In the genomic region with DNA sequence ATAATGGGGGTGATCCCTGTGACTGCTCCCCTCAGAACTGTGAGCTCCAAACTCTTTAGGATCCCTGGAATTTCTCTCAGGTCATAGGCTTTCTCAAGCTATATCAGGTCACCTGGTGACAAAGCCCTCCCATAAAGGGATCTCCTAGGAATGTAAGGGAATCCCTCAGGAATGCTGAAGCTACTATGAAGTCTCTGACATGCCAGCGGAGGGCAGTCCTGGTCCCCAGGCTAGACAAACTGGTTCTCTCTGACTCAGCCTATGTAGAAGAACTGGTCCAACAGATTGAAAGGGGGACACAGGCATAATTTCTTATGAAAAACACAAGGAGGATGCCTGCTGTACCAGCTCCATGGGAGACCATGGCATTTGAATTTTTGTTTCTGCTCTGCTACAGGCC, we compare ENCODE assay signal across 16 cellular contexts. TPM values are rescaled to one million over a fixed set of nuclear protein-coding genes. Genes with fewer than 3 reads are reported as not detected.
DNase-seq lines count a peak whose midpoint lies in the region; ATAC-seq and TF ChIP-seq lines count a peak whose summit lies in the region.
"Had no signal": no experiment of that assay in that cellular context is flagged by ENCODE, and none has a peak within 500 bp of the region (broad histone marks: within the 10 kb centered on the region; RNA-seq: fewer than 3 reads in every experiment).

No MANE protein-coding gene starts in this region.

- no peak for TF ChIP-seq POLR2A in breast epithelium (IDR thresholded peaks at IDR 0.05)

- no peak overlapping the region for H3K4me3 ChIP-seq in breast epithelium
- H3K4me3 ChIP-seq: SJCRH30, thyroid gland had no signal

- no peaks in the 10 kb centered on the region for H3K27me3 Mint-ChIP-seq in activated CD4-positive, alpha-beta memory T cell treated with anti-CD3 and anti-CD28 coated beads, Interleukin-2, amount 10 ng/mL, durations not matched to agents 7 days and 5 days
- H3K27me3 Mint-ChIP-seq in T-cell, result no peaks in the 10 kb centered on the region
- H3K27me3 Mint-ChIP-seq: activated CD4-positive, alpha-beta T cell treated with anti-CD3 and anti-CD28 coated beads, Interleukin-2, amount 10 ng/mL, durations not matched to agents 24 days and 14 days; activated naive CD8-positive, alpha-beta T cell had no signal

- no peak overlapping the region for H3K27ac Mint-ChIP-seq in activated CD4-positive, alpha-beta memory T cell treated with anti-CD3 and anti-CD28 coated beads, Interleukin-2, amount 10 ng/mL, durations not matched to agents 7 days and 5 days
- no peak overlapping the region for H3K27ac Mint-ChIP-seq in T-cell
- H3K27ac Mint-ChIP-seq: activated CD4-positive, alpha-beta T cell treated with anti-CD3 and anti-CD28 coated beads, Interleukin-2, amount 10 ng/mL, durations not matched to agents 24 days and 14 days; activated naive CD8-positive, alpha-beta T cell had no signal

- no peaks in the 10 kb centered on the region for H3K9me3 ChIP-seq in breast epithelium
- H3K9me3 ChIP-seq: SJCRH30, thyroid gland had no signal

- H3K4me1 Mint-ChIP-seq in activated CD4-positive, alpha-beta memory T cell treated with anti-CD3 and anti-CD28 coated beads, Interleukin-2, amount 10 ng/mL, durations not matched to agents 7 days and 5 days, result peaks cover 24% of the 10 kb centered on the region
- H3K4me1 Mint-ChIP-seq in T-cell, result peaks cover 8 to 17% (median 14%) of the 10 kb centered on the region in 3 donors

- no peaks in the 10 kb centered on the region for H3K9me3 Mint-ChIP-seq in activated CD4-positive, alpha-beta memory T cell treated with anti-CD3 and anti-CD28 coated beads, Interleukin-2, amount 10 ng/mL, durations not matched to agents 7 days and 5 days
- no peaks in the 10 kb centered on the region for H3K9me3 Mint-ChIP-seq in T-cell
- H3K9me3 Mint-ChIP-seq: activated CD4-positive, alpha-beta T cell treated with anti-CD3 and anti-CD28 coated beads, Interleukin-2, amount 10 ng/mL, durations not matched to agents 24 days and 14 days; neural crest cell had no signal

- CTCF ChIA-PET in activated CD4-positive, alpha-beta memory T cell treated with anti-CD3 and anti-CD28 coated beads, Interleukin-2, amount 10 ng/mL, durations not matched to agents 7 days and 5 days (lab: Charles Lee), result interaction anchor here (0.8 to 1.7 kb wide), 3 partner anchors 116 to 228 kb away, joined by 3 to 5 read pairs (median 3); no protein-coding TSS in a partner anchor
- CTCF ChIA-PET in T-cell (lab: Charles Lee), result interaction anchor here (0.7 to 1.0 kb wide), 2 partner anchors 17 to 118 kb away, joined by 3 to 4 read pairs; a partner anchor contains a TSS

- no peak overlapping the region for H3K4me3 Mint-ChIP-seq in activated CD4-positive, alpha-beta memory T cell treated with anti-CD3 and anti-CD28 coated beads, Interleukin-2, amount 10 ng/mL, durations not matched to agents 7 days and 5 days
- H3K4me3 Mint-ChIP-seq in T-cell, result no peak overlapping the region
- H3K4me3 Mint-ChIP-seq: activated CD4-positive, alpha-beta T cell treated with anti-CD3 and anti-CD28 coated beads, Interleukin-2, amount 10 ng/mL, durations not matched to agents 24 days and 14 days; activated naive CD8-positive, alpha-beta T cell; neural crest cell had no signal

- H3K4me1 ChIP-seq in breast epithelium, result no peaks in the 10 kb centered on the region
- H3K4me1 ChIP-seq: SJCRH30, thyroid gland had no signal

- no peaks in the 10 kb centered on the region for H3K36me3 ChIP-seq in breast epithelium
- H3K36me3 ChIP-seq: thyroid gland had no signal

- no peaks in the 10 kb centered on the region for H3K27me3 ChIP-seq in breast epithelium
- H3K27me3 ChIP-seq: SJCRH30, thyroid gland had no signal

- H3K27ac ChIP-seq in breast epithelium, result no peak overlapping the region
- H3K27ac ChIP-seq: SJCRH30, thyroid gland had no signal

- intact Hi-C loops in breast epithelium (cut with DNase I; ENCODE audit: low total_unique reads), result no loop called here

- TF ChIP-seq CTCF in breast epithelium (IDR thresholded peaks at IDR 0.05), result no peak

- no peak for ATAC-seq in T-cell (replicated peaks in 1 of 4)
- no peak for ATAC-seq in HG03469 (IDR thresholded peaks at IDR 0.05; ENCODE audit: unreplicated experiment)

- H3K36me3 Mint-ChIP-seq in activated CD4-positive, alpha-beta memory T cell treated with anti-CD3 and anti-CD28 coated beads, Interleukin-2, amount 10 ng/mL, durations not matched to agents 7 days and 5 days (ENCODE audit: low read depth), result peaks cover 63% of the 10 kb centered on the region
- peaks cover 47% of the 10 kb centered on the region for H3K36me3 Mint-ChIP-seq in T-cell
- H3K36me3 Mint-ChIP-seq: activated naive CD8-positive, alpha-beta T cell had no signal

- in situ Hi-C loops in T47D (cut with HindIII; ENCODE audit: low pct_unique_long_range_greater_than_20kb, low sequenced_read_pairs), result no loop called here

- POLR2A ChIA-PET in activated CD4-positive, alpha-beta memory T cell treated with anti-CD3 and anti-CD28 coated beads, Interleukin-2, amount 10 ng/mL, durations not matched to agents 7 days and 5 days (lab: Charles Lee), result interaction anchor here (1.3 to 1.6 kb wide), 2 partner anchors 22 to 151 kb away, joined by 5 to 8 read pairs; a partner anchor contains a TSS
- POLR2A ChIA-PET in T-cell (lab: Charles Lee), result no interaction called here

- peak; percentile 65 to 93 for DNase-seq in T47D (ENCODE audit: low read depth in 1 of 2, low spot score in 1 of 2)
- DNase-seq in breast epithelium (ENCODE audit: low spot score in 2 of 2), result no peak
- DNase-seq in SW480 (ENCODE audit: low spot score), result peak; percentile 16
- DNase-seq in kidney tubule cell (ENCODE audit: low spot score), result peak; percentile 74
- DNase-seq in activated CD4-positive, alpha-beta memory T cell treated with anti-CD3 and anti-CD28 coated beads, Interleukin-2, amount 10 ng/mL, durations not matched to agents 7 days and 5 days, result no peak
- DNase-seq in T-cell, result no peak
- DNase-seq in D341Med (ENCODE audit: low spot score), result no peak
- DNase-seq: activated CD4-positive, alpha-beta T cell treated with anti-CD3 and anti-CD28 coated beads, Interleukin-2, amount 10 ng/mL, durations not matched to agents 24 days and 14 days; effector CD4-positive, alpha-beta T cell; NCI-H146; SJCRH30; thyroid gland had no signal

RNA-seq across cellular contexts. Expression of a gene that starts 6.7 kb away (rescaled TPM):
- 10 to 100 TPM; 10.7 to 16.4 (median 13.8) TPM for total RNA-seq in breast epithelium
- 100 to 1,000 TPM; 109 to 117 TPM for total RNA-seq in activated CD4-positive, alpha-beta memory T cell treated with anti-CD3 and anti-CD28 coated beads, Interleukin-2, amount 10 ng/mL, durations not matched to agents 7 days and 5 days
- total RNA-seq in T-cell, result 100 to 1,000 TPM in 1 of 5 donors, 10 to 100 TPM in 4; 60.8 to 115 (median 91.1) TPM

RNA-seq across cellular contexts. Expression of a gene that starts 17.2 kb away (rescaled TPM):
- not detected for total RNA-seq in breast epithelium
- total RNA-seq in activated CD4-positive, alpha-beta memory T cell treated with anti-CD3 and anti-CD28 coated beads, Interleukin-2, amount 10 ng/mL, durations not matched to agents 7 days and 5 days, result not detected
- not detected for total RNA-seq in T-cell
- total RNA-seq: activated CD4-positive, alpha-beta T cell treated with anti-CD3 and anti-CD28 coated beads, Interleukin-2, amount 10 ng/mL, durations not matched to agents 24 days and 14 days; lower leg skin; neural crest cell had no signal

RNA-seq across cellular contexts. Expression of a gene that starts 17.4 kb away (rescaled TPM):
- 100 to 1,000 TPM; 108 to 135 (median 130) TPM for total RNA-seq in breast epithelium
- 100 to 1,000 TPM; 170 to 183 TPM for total RNA-seq in activated CD4-positive, alpha-beta memory T cell treated with anti-CD3 and anti-CD28 coated beads, Interleukin-2, amount 10 ng/mL, durations not matched to agents 7 days and 5 days
- total RNA-seq in T-cell, result 10 to 100 TPM; 38.2 to 88.9 (median 68.8) TPM

RNA-seq across cellular contexts. Expression of a gene that starts 22.7 kb away (rescaled TPM):
- total RNA-seq in breast epithelium (10 to 100 TPM; 22.3 to 28.8 (median 25.8) TPM), T-cell (100 to 1,000 TPM in 1 of 5 donors, 10 to 100 TPM in 4; 71.2 to 103 (median 77.8) TPM)
- 10 to 100 TPM; 30.6 to 31.7 TPM for total RNA-seq in activated CD4-positive, alpha-beta memory T cell treated with anti-CD3 and anti-CD28 coated beads, Interleukin-2, amount 10 ng/mL, durations not matched to agents 7 days and 5 days

Comparison
In these comparisons a context has a peak if more than half of its experiments do, and no peak if none do; other contexts are left out.
1. DNase-seq: peak in T47D (2 of 2), SW480 (single experiment) and kidney tubule cell (single experiment); none in breast epithelium (0 of 2), activated CD4-positive, alpha-beta memory T cell treated with anti-CD3 and anti-CD28 coated beads, Interleukin-2, amount 10 ng/mL, durations not matched to agents 7 days and 5 days (single experiment), T-cell (0 of 34) and D341Med (single experiment).